35 cellular contexts compared by ENCODE assay signal in the genomic region with DNA sequence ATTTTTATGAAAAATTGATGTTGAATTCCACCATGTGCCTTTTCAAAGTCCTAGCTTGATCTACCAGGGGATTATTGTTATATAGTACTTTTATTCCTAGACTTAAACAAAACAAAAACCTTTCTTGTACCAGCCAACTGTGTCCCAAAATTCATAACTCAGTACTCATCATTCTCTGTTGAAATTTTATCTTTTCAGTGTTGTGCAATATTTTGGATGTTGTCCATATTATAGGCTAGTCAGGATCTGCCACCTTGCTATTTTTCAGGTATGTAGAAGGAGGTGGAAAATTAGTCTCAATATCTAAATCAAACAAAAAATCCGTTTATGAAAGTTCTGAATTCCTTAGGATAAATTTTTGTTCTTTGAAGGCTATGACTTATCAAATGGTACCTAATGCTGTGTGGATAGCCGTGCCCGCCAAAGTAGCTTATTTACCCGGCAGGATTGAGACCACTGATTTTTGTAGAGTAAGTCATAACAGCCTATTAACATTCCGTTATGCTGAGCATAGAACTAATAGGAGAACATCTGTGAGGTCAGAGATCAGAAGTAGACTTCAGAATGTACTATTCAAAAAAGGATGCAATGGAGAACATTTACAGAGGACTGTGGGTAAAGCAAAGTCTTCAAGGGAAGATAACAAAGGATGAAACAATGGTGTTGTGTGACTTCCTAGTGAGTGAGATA.
DNase-seq lines count a peak whose midpoint lies in the region; ATAC-seq and TF ChIP-seq lines count a peak whose summit lies in the region.
"Had no signal": no experiment of that assay in that cellular context is flagged by ENCODE, and none has a peak within 500 bp of the region (broad histone marks: within the 10 kb centered on the region; RNA-seq: fewer than 3 reads in every experiment).

No MANE protein-coding gene starts in this region.

- no peak overlapping the region for H3K56ac ChIP-seq in mesendoderm (ENCODE audit: low read length)

- H3K18ac ChIP-seq in mesendoderm (ENCODE audit: low read length), result no peak overlapping the region

- no peaks in the 10 kb centered on the region for H3K27me3 Mint-ChIP-seq in MCF 10A (ENCODE audit: insufficient read depth, unreplicated experiment)
- no peaks in the 10 kb centered on the region for H3K27me3 Mint-ChIP-seq in activated CD8-positive, alpha-beta T cell treated with anti-CD3 and anti-CD28 coated beads for 36 hours
- H3K27me3 Mint-ChIP-seq: activated CD4-positive, alpha-beta T cell treated with anti-CD3 and anti-CD28 coated beads, Interleukin-2, amount 10 ng/mL, durations not matched to agents 7 days and 5 days; naive B cell; progenitor cell of endocrine pancreas; T-cell had no signal

- no peak for TF ChIP-seq POLR2A in breast epithelium (IDR thresholded peaks at IDR 0.05)

- H3K9ac ChIP-seq in mammary epithelial cell (ENCODE audit: insufficient read depth, low read length), result no peak overlapping the region
- H3K9ac ChIP-seq in mesendoderm (ENCODE audit: low read length), result no peak overlapping the region
- H3K9ac ChIP-seq in smooth muscle cell (ENCODE audit: low read depth), result no peak overlapping the region

- no peaks in the 10 kb centered on the region for H3K36me3 ChIP-seq in breast epithelium
- H3K36me3 ChIP-seq in mammary epithelial cell (ENCODE audit: insufficient read depth, low read length), result no peaks in the 10 kb centered on the region
- no peaks in the 10 kb centered on the region for H3K36me3 ChIP-seq in mesendoderm (ENCODE audit: control insufficient read depth, insufficient read depth, low read length)
- no peaks in the 10 kb centered on the region for H3K36me3 ChIP-seq in smooth muscle cell (ENCODE audit: low read depth)
- H3K36me3 ChIP-seq: cardiac muscle cell, neutrophil, sigmoid colon, SJCRH30, WERI-Rb-1 had no signal

- dilution Hi-C loops in mammary epithelial cell (cut with HindIII; ENCODE audit: low sequenced_read_pairs), result no loop called here

- no peak for ATAC-seq in activated CD8-positive, alpha-beta T cell treated with anti-CD3 and anti-CD28 coated beads for 36 hours
- ATAC-seq in GM21825 (IDR thresholded peaks at IDR 0.05; ENCODE audit: unreplicated experiment), result no peak
- ATAC-seq: activated naive CD4-positive, alpha-beta T cell treated with anti-CD3 and anti-CD28 coated beads, Interleukin-2, amount 50 U/mL, for 72 hours; left ventricle myocardium superior; Panc1; T-cell had no signal

- no peaks in the 10 kb centered on the region for H3K79me2 ChIP-seq in mammary epithelial cell (ENCODE audit: insufficient read depth, low read length)
- H3K79me2 ChIP-seq in mesendoderm (ENCODE audit: control insufficient read depth, insufficient read depth, low read length), result no peaks in the 10 kb centered on the region
- no peaks in the 10 kb centered on the region for H3K79me2 ChIP-seq in smooth muscle cell (ENCODE audit: low read depth)

- H4K20me1 ChIP-seq in mammary epithelial cell (ENCODE audit: insufficient read depth, low read length) (no peaks in the 10 kb centered on the region), smooth muscle cell (ENCODE audit: low read depth) (no peaks in the 10 kb centered on the region)

- H3K27me3 ChIP-seq in breast epithelium (no peaks in the 10 kb centered on the region), mammary epithelial cell (ENCODE audit: insufficient read depth, low read length) (no peaks in the 10 kb centered on the region), mesendoderm (ENCODE audit: insufficient read depth, low read length, poor library complexity) (no peaks in the 10 kb centered on the region), smooth muscle cell (ENCODE audit: low read depth) (no peaks in the 10 kb centered on the region)
- H3K27me3 ChIP-seq: cardiac muscle cell, neutrophil, sigmoid colon, SJCRH30 had no signal

- H3K9me3 ChIP-seq in breast epithelium (no peaks in the 10 kb centered on the region), mammary epithelial cell (replicated peaks; ENCODE audit: insufficient read depth, low read length) (no peaks in the 10 kb centered on the region), smooth muscle cell (replicated peaks; ENCODE audit: low read depth) (no peaks in the 10 kb centered on the region)
- H3K9me3 ChIP-seq: neutrophil, sigmoid colon, SJCRH30 had no signal

- CTCF ChIA-PET in MCF 10A (lab: Yijun Ruan, JAX) (interaction anchor here (0.5 to 1.5 kb wide), 6 partner anchors 17 to 469 kb away, joined by 3 to 8 read pairs (median 4); no protein-coding TSS in a partner anchor), mammary epithelial cell (lab: Charles Lee; ENCODE audit: low non-redundant PET) (no interaction called here)
- CTCF ChIA-PET in activated CD8-positive, alpha-beta T cell treated with anti-CD3 and anti-CD28 coated beads for 36 hours (lab: Charles Lee), result no interaction called here

- no peak overlapping the region for H3K27ac Mint-ChIP-seq in MCF 10A (ENCODE audit: low read depth, unreplicated experiment)
- no peak overlapping the region for H3K27ac Mint-ChIP-seq in activated CD8-positive, alpha-beta T cell treated with anti-CD3 and anti-CD28 coated beads for 36 hours
- H3K27ac Mint-ChIP-seq: activated CD4-positive, alpha-beta T cell treated with anti-CD3 and anti-CD28 coated beads, Interleukin-2, amount 10 ng/mL, durations not matched to agents 7 days and 5 days; activated naive CD4-positive, alpha-beta T cell treated with anti-CD3 and anti-CD28 coated beads, Interleukin-2, amount 50 U/mL, for 72 hours; progenitor cell of endocrine pancreas; T-cell had no signal

- H3F3A ChIP-seq in smooth muscle cell (ENCODE audit: low read depth), result peaks cover 3% of the 10 kb centered on the region

- H3K27ac ChIP-seq in breast epithelium, result peak overlapping the region in 1 of 2 donors; percentile 25
- no peak overlapping the region for H3K27ac ChIP-seq in mammary epithelial cell (ENCODE audit: insufficient read depth, low read depth, low read length)
- no peak overlapping the region for H3K27ac ChIP-seq in mesendoderm (ENCODE audit: low read depth, low read length)
- no peak overlapping the region for H3K27ac ChIP-seq in smooth muscle cell (ENCODE audit: low read depth)
- H3K27ac ChIP-seq: cardiac muscle cell, coronary artery, neutrophil, sigmoid colon, SJCRH30, WERI-Rb-1 had no signal

- H2AFZ ChIP-seq in mammary epithelial cell (ENCODE audit: low read depth, low read length), result no peak overlapping the region
- H2AFZ ChIP-seq in smooth muscle cell (ENCODE audit: low read depth), result no peak overlapping the region

- H3K9me3 Mint-ChIP-seq in MCF 10A (ENCODE audit: unreplicated experiment), result no peaks in the 10 kb centered on the region
- no peaks in the 10 kb centered on the region for H3K9me3 Mint-ChIP-seq in activated CD8-positive, alpha-beta T cell treated with anti-CD3 and anti-CD28 coated beads for 36 hours
- H3K9me3 Mint-ChIP-seq: activated CD4-positive, alpha-beta T cell treated with anti-CD3 and anti-CD28 coated beads, Interleukin-2, amount 10 ng/mL, durations not matched to agents 7 days and 5 days had no signal

- no peak overlapping the region for H3K4ac ChIP-seq in mesendoderm (ENCODE audit: low read depth, low read length)

- H2AK5ac ChIP-seq in mesendoderm (ENCODE audit: low read length), result no peak overlapping the region

- peaks cover 3% of the 10 kb centered on the region for H3K79me1 ChIP-seq in mesendoderm (ENCODE audit: low read length)

- H4K5ac ChIP-seq in mesendoderm (ENCODE audit: low read length), result no peak overlapping the region

- no TSS peak for BruUV-seq in MCF 10A (replicated peaks; lab: Mats Ljungman, UMichigan)
- no TSS peak for BruUV-seq in mammary epithelial cell (replicated peaks; lab: Mats Ljungman, UMichigan)

- H4K8ac ChIP-seq in mesendoderm (ENCODE audit: low read depth, low read length), result no peak overlapping the region

- H3K4me1 ChIP-seq in breast epithelium (no peaks in the 10 kb centered on the region), mammary epithelial cell (ENCODE audit: insufficient read depth, low read length) (no peaks in the 10 kb centered on the region), mesendoderm (ENCODE audit: control insufficient read depth, low read depth, low read length) (peaks cover 9% of the 10 kb centered on the region), smooth muscle cell (ENCODE audit: low read depth) (no peaks in the 10 kb centered on the region)
- H3K4me1 ChIP-seq: sigmoid colon, SJCRH30 had no signal

- no peak overlapping the region for H3K4me3 Mint-ChIP-seq in MCF 10A (ENCODE audit: unreplicated experiment)
- H3K4me3 Mint-ChIP-seq in activated CD8-positive, alpha-beta T cell treated with anti-CD3 and anti-CD28 coated beads for 36 hours, result no peak overlapping the region
- H3K4me3 Mint-ChIP-seq: activated CD4-positive, alpha-beta T cell treated with anti-CD3 and anti-CD28 coated beads, Interleukin-2, amount 10 ng/mL, durations not matched to agents 7 days and 5 days; naive B cell; T-cell had no signal

- POLR2A ChIA-PET in MCF 10A (lab: Yijun Ruan, JAX), result interaction anchor here (0.5 to 1.9 kb wide), 7 partner anchors 12 to 534 kb away, joined by 3 to 6 read pairs (median 4); partner anchors contain the start of gene SOX4
- POLR2A ChIA-PET in activated CD8-positive, alpha-beta T cell treated with anti-CD3 and anti-CD28 coated beads for 36 hours (lab: Charles Lee), result no interaction called here

- in situ Hi-C loops in mammary epithelial cell (cut with MboI; ENCODE audit: low sequenced_read_pairs in 2 of 2), result no loop called here

- peak; percentile 69 for DNase-seq in MCF 10A (ENCODE audit: unreplicated experiment)
- DNase-seq in breast epithelium (ENCODE audit: low spot score in 2 of 2), result no peak
- peak; percentile 66 for DNase-seq in mammary epithelial cell
- DNase-seq in mesendoderm, result peak; percentile 59
- DNase-seq in RKO (ENCODE audit: low spot score), result no peak
- DNase-seq in activated CD8-positive, alpha-beta T cell treated with anti-CD3 and anti-CD28 coated beads for 36 hours, result no peak
- DNase-seq in smooth muscle cell (lab: John Stamatoyannopoulos, UW; ENCODE audit: unreplicated experiment), result no peak
- DNase-seq: 8988T; activated CD4-positive, alpha-beta T cell treated with anti-CD3 and anti-CD28 coated beads, Interleukin-2, amount 10 ng/mL, durations not matched to agents 7 days and 5 days; activated effector memory CD4-positive, alpha-beta T cell treated with Interleukin-2 at 50 U/mL for 16 hours; activated T-cell treated with anti-CD3 and anti-CD28 coated beads, Interleukin-2, amount 50 U/mL, for 1 hour; Calu3; DND-41; effector CD8-positive, alpha-beta T cell; islet precursor cell; KG1; left ventricle myocardium superior; midbrain; naive B cell; NCI-H1417; NCI-H2029 treated with DMSO at 0.1 percent for 48 hours; NCI-H526 treated with DMSO at 0.1 percent for 48 hours; sigmoid colon; SJCRH30; stimulated activated CD4-positive, alpha-beta T cell treated with anti-CD3 and anti-CD28 coated beads, Interleukin-15, amount 100 ng/mL, for 24 hours; stimulated activated CD4-positive, alpha-beta T cell treated with anti-CD3 and anti-CD28 coated beads, Interleukin-4, amount 100 ng/mL, for 4 hours; T-cell; WERI-Rb-1 had no signal

- WGBS in mammary epithelial cell (ENCODE audit: low coverage, missing lambda C conversion rate), result 22% methylated on average over 5 of the region's 5 CpGs
- no CpG with 5 or more reads among the region's 5 CpGs for WGBS in mesendoderm (ENCODE audit: extremely low coverage, insufficient coverage, low lambda C conversion rate)
- 87% methylated on average over 5 of the region's 5 CpGs for WGBS in smooth muscle cell (ENCODE audit: low lambda C conversion rate)

- H3K4me3 ChIP-seq in breast epithelium (no peak overlapping the region), mammary epithelial cell (replicated peaks in 1 of 3; ENCODE audit: insufficient read depth in 1 of 3, low read depth in 2 of 3, low read length in 3 of 3) (no peak overlapping the region), mesendoderm (ENCODE audit: low read length) (no peak overlapping the region), smooth muscle cell (no peak overlapping the region)
- H3K4me3 ChIP-seq: cardiac muscle cell, coronary artery, sigmoid colon, SJCRH30 had no signal

- no peak overlapping the region for H2BK5ac ChIP-seq in mesendoderm (ENCODE audit: low read length)

- H3K4me2 ChIP-seq in mammary epithelial cell (ENCODE audit: insufficient read depth, low read depth, low read length) (peak overlapping the region; percentile 1), mesendoderm (ENCODE audit: low read length) (no peak overlapping the region), smooth muscle cell (no peak overlapping the region)

- peaks cover 15% of the 10 kb centered on the region for H3K4me1 Mint-ChIP-seq in MCF 10A (ENCODE audit: insufficient read depth, unreplicated experiment)
- no peaks in the 10 kb centered on the region for H3K4me1 Mint-ChIP-seq in activated CD8-positive, alpha-beta T cell treated with anti-CD3 and anti-CD28 coated beads for 36 hours (ENCODE audit: low read depth)
- H3K4me1 Mint-ChIP-seq: activated CD4-positive, alpha-beta T cell treated with anti-CD3 and anti-CD28 coated beads, Interleukin-2, amount 10 ng/mL, durations not matched to agents 7 days and 5 days; naive B cell; T-cell had no signal

- no peak for TF ChIP-seq CTCF in MCF 10A (IDR thresholded peaks at IDR 0.05; ENCODE audit: unreplicated experiment)
- TF ChIP-seq CTCF in breast epithelium (IDR thresholded peaks at IDR 0.05), result no peak
- no peak for TF ChIP-seq CTCF in mammary epithelial cell (conservative IDR thresholded peaks at IDR 0.05 in 1 of 2, IDR thresholded peaks at IDR 0.05 in 1 of 2; ENCODE audit: extremely low read depth in 1 of 2, insufficient read depth in 1 of 2, low read depth in 1 of 2, low read length in 2 of 2)
- TF ChIP-seq CTCF in activated CD8-positive, alpha-beta T cell treated with anti-CD3 and anti-CD28 coated beads for 36 hours (IDR thresholded peaks at IDR 0.05), result no peak
- no peak for TF ChIP-seq CTCF in smooth muscle cell (IDR thresholded peaks at IDR 0.05; ENCODE audit: borderline replicate concordance, insufficient read depth, poor library complexity, severe bottlenecking)

- no peaks in the 10 kb centered on the region for H3K36me3 Mint-ChIP-seq in MCF 10A (ENCODE audit: insufficient read depth, unreplicated experiment)
- H3K36me3 Mint-ChIP-seq in activated CD8-positive, alpha-beta T cell treated with anti-CD3 and anti-CD28 coated beads for 36 hours (ENCODE audit: low read depth), result no peaks in the 10 kb centered on the region
- H3K36me3 Mint-ChIP-seq: naive B cell, T-cell had no signal

- H2BK120ac ChIP-seq in mesendoderm (ENCODE audit: low read depth, low read length), result no peak overlapping the region

- H2BK15ac ChIP-seq in mesendoderm (replicated peaks; ENCODE audit: low read depth), result no peak overlapping the region

- intact Hi-C loops in MCF 10A (cut with micrococcal nuclease), result no loop called here
- intact Hi-C loops in breast epithelium (cut with DNase I; ENCODE audit: low total_unique reads), result no loop called here
- intact Hi-C loops in mammary epithelial cell (cut with micrococcal nuclease), result no loop called here
- intact Hi-C loops in activated CD8-positive, alpha-beta T cell treated with anti-CD3 and anti-CD28 coated beads for 36 hours (cut with micrococcal nuclease), result no loop called here

- H3K23ac ChIP-seq in mesendoderm (ENCODE audit: low read length), result no peak overlapping the region

Comparison
In these comparisons a context has a peak if more than half of its experiments do, and no peak if none do; other contexts are left out.
1. DNase-seq: peak in MCF 10A (single experiment), mammary epithelial cell (single experiment) and mesendoderm (single experiment); none in breast epithelium (0 of 2), RKO (single experiment), activated CD8-positive, alpha-beta T cell treated with anti-CD3 and anti-CD28 coated beads for 36 hours (single experiment) and smooth muscle cell (single experiment).